In the genomic region with DNA sequence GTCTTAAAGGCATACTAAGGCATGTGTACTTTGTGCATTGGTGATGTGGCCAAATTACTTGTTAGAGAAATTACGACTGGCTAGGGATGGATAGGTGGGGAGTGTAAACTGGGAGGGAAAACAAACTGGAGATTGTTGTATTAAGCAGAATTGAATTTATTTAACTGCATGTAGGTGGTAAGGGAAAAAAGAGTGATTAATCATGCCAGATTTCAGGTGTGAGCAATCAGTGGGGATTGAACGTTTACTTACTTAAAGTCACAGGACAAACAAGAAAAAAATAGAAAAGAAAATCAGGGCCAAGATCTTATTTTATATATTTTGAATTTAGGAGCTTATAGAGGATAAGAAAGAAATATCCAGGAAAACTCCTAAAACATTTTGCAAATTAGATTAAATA, we compare ENCODE assay signal across 19 cellular contexts.
DNase-seq lines count a peak whose midpoint lies in the region; ATAC-seq and TF ChIP-seq lines count a peak whose summit lies in the region.
"Had no signal": no experiment of that assay in that cellular context is flagged by ENCODE, and none has a peak within 500 bp of the region (broad histone marks: within the 10 kb centered on the region; RNA-seq: fewer than 3 reads in every experiment).

No MANE protein-coding gene starts in this region.

- ATAC-seq in PC-3 (peak; percentile 20; the same call in 1 of the 2 replicates), Right ventricle myocardium superior (ENCODE audit: poor library complexity) (no peak)

- no peak for TF ChIP-seq CTCF in PC-3 (conservative IDR thresholded peaks at IDR 0.05; ENCODE audit: low read depth, low read length)

- no TSS peak for BruUV-seq in PC-3 (replicated peaks; lab: Mats Ljungman, UMichigan)

- intact Hi-C loops in PC-3 (cut with micrococcal nuclease) = loop anchor here (2.0 to 5.0 kb wide), 3 partner anchors 57 to 127 kb away; no protein-coding TSS in a partner anchor
- intact Hi-C loops in Right ventricle myocardium superior (cut with DNase I) = no loop called here

- no peak overlapping the region for H3K9ac ChIP-seq in PC-3 (ENCODE audit: low read length)

- no peak overlapping the region for H3K4me2 ChIP-seq in PC-3 (ENCODE audit: low read length)

- H3K27me3 ChIP-seq in PC-3 (ENCODE audit: low read length) = no peaks in the 10 kb centered on the region
- H3K27me3 ChIP-seq: Peyer's patch had no signal

- H3K9me2 ChIP-seq in PC-3 (replicated peaks; ENCODE audit: low read length) = no peaks in the 10 kb centered on the region

- DNase-seq in NCI-H2029 treated with DMSO at 0.1 percent for 48 hours (lab: John Stamatoyannopoulos, UW) = peak; percentile 49
- DNase-seq in NCI-H2029 (lab: John Stamatoyannopoulos, UW) = no peak
- DNase-seq in PC-3 = peak; percentile 5
- DNase-seq in epithelial cell of prostate (ENCODE audit: low read depth, low spot score) = no peak
- DNase-seq in AG20443 (ENCODE audit: low spot score) = no peak
- no peak for DNase-seq in stimulated activated CD4-positive, alpha-beta T cell treated with anti-CD3 and anti-CD28 coated beads, Interleukin-4, amount 100 ng/mL, for 24 hours
- DNase-seq in effector CD8-positive, alpha-beta T cell (lab: John Stamatoyannopoulos, UW) = no peak
- DNase-seq in Right ventricle myocardium superior = no peak
- DNase-seq: AML-193, Caco-2, GF-D8, H7, MV-4-11, NCI-H1436, NCI-H446, NCI-H748 treated with DMSO at 0.1 percent for 48 hours, Peyer's patch, SIG-M5, T-helper 9 cell had no signal

- peaks cover 15% of the 10 kb centered on the region; the same call in 1 of the 2 replicates for H3K79me2 ChIP-seq in PC-3 (ENCODE audit: low read length)

- CTCF ChIA-PET in PC-3 (lab: Charles Lee) = no interaction called here

- H4K20me1 ChIP-seq in PC-3 (ENCODE audit: low read length) = no peaks in the 10 kb centered on the region

- no peaks in the 10 kb centered on the region for H3K9me3 ChIP-seq in PC-3 (ENCODE audit: low read length)
- H3K9me3 ChIP-seq: Peyer's patch had no signal

- H3K27ac ChIP-seq in PC-3 (ENCODE audit: low read length) (no peak overlapping the region), epithelial cell of prostate (peak overlapping the region; percentile 16)
- H3K27ac ChIP-seq: Peyer's patch had no signal

- peaks cover 4% of the 10 kb centered on the region for H3F3A ChIP-seq in PC-3 (ENCODE audit: low read length, unreplicated experiment)

- peaks cover 9% of the 10 kb centered on the region; the same call in 1 of the 2 replicates for H3K36me3 ChIP-seq in PC-3 (ENCODE audit: low read depth, low read length)

- H3K4me3 ChIP-seq in PC-3 (ENCODE audit: low read length) = no peak overlapping the region
- H3K4me3 ChIP-seq: Peyer's patch had no signal

- H2AFZ ChIP-seq in PC-3 (ENCODE audit: low read length) = no peak overlapping the region

- peaks cover 29% of the 10 kb centered on the region for H3K4me1 ChIP-seq in PC-3 (ENCODE audit: insufficient read depth, low read length)
- H3K4me1 ChIP-seq: Peyer's patch had no signal

- POLR2A ChIA-PET in PC-3 (lab: Charles Lee; ENCODE audit: unreplicated experiment) = interaction anchor here (0.7 kb wide), 1 partner anchor 1526 kb away, joined by 3 read pairs; no protein-coding TSS in a partner anchor

Comparison
In these comparisons a context has a peak if more than half of its experiments do, and no peak if none do; other contexts are left out.
1. DNase-seq: peak in NCI-H2029 treated with DMSO at 0.1 percent for 48 hours (single experiment) and PC-3 (single experiment); none in NCI-H2029 (single experiment), epithelial cell of prostate (single experiment), AG20443 (single experiment), stimulated activated CD4-positive, alpha-beta T cell treated with anti-CD3 and anti-CD28 coated beads, Interleukin-4, amount 100 ng/mL, for 24 hours (single experiment), effector CD8-positive, alpha-beta T cell (single experiment) and Right ventricle myocardium superior (single experiment).